ENCODE assay signal across 27 cellular contexts in the genomic region with DNA sequence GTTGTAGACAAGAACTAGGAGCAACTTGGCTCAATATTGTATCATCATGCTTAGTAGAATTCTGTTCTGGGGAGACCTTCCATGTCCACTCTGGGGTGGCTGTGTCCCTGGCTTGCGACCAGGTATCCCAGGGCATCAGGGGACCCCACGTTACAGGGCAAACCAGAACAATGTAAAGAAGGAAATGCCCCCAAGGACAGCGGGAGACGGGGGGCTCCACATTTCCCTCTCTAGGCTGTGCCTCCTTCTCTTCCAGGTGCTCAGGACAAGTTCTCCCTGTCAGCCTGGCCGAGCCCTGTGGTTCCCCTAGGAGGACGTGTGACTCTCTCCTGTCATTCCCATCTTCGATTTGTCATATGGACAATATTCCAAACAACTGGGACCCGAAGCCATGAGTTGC. TPM values are rescaled to one million over a fixed set of nuclear protein-coding genes. Genes with fewer than 3 reads are reported as not detected.
"Had no signal": no experiment of that assay in that cellular context is flagged by ENCODE, and none has a peak within 500 bp of the region (broad histone marks: within the 10 kb centered on the region; RNA-seq: fewer than 3 reads in every experiment).

No MANE protein-coding gene starts in this region.

- H3K4me1 Mint-ChIP-seq: brain, mesothelial cell of epicardium had no signal

- DNase-seq: activated CD4-positive, alpha-beta T cell treated with anti-CD3 and anti-CD28 coated beads for 1 hour; activated CD8-positive, alpha-beta memory T cell treated with anti-CD3 and anti-CD28 coated beads, Interleukin-2, amount 50 U/mL, for 48 hours; activated naive CD4-positive, alpha-beta T cell treated with anti-CD3 and anti-CD28 coated beads, Interleukin-2, amount 10 ng/mL, durations not matched to agents 7 days and 5 days; activated T-cell treated with anti-CD3 and anti-CD28 coated beads, Interleukin-2, amount 50 U/mL, for 4 hours; aorta; effector CD8-positive, alpha-beta T cell; foreskin melanocyte; glutamatergic neuron; kidney glomerular epithelial cell; left lung; naive thymus-derived CD8-positive, alpha-beta T cell; ovary; psoas muscle; stimulated activated CD4-positive, alpha-beta T cell treated with anti-CD3 and anti-CD28 coated beads, Interleukin-4, amount 100 ng/mL, for 24 hours; stimulated activated naive CD8-positive, alpha-beta T cell treated with anti-CD3 and anti-CD28 coated beads, Interleukin-15, Interleukin-2, amounts not matched to agents 100 U/mL and 50 U/mL, for 24 hours; T-cell; T-helper 9 cell; upper lobe of right lung had no signal

- H3K36me3 ChIP-seq: left lung, neutrophil, ovary, right atrium auricular region, upper lobe of right lung had no signal

- H3K4me2 ChIP-seq: hepatocyte had no signal

- H3K9me3 ChIP-seq: left lung, neutrophil, ovary, psoas muscle, right atrium auricular region, upper lobe of right lung had no signal

- H3K4me3 ChIP-seq: hepatocyte, left lung, ovary, psoas muscle, right atrium auricular region, upper lobe of right lung had no signal

- H3K9me3 Mint-ChIP-seq: activated naive CD4-positive, alpha-beta T cell treated with anti-CD3 and anti-CD28 coated beads, Interleukin-2, amount 10 ng/mL, durations not matched to agents 7 days and 5 days; activated T-cell treated with anti-CD3 and anti-CD28 coated beads, Interleukin-2, amount 50 U/mL, for 4 hours; dendritic cell treated with granulocyte-macrophage colony-stimulating factor and Interleukin-4, amounts not matched to agents 40 ng/mL and 50 ng/mL, for 4 days; T-cell had no signal

- ATAC-seq: activated T-cell treated with anti-CD3 and anti-CD28 coated beads, Interleukin-2, amount 50 U/mL, for 4 hours; left lung; naive thymus-derived CD8-positive, alpha-beta T cell; psoas muscle; stimulated activated naive CD8-positive, alpha-beta T cell treated with anti-CD3 and anti-CD28 coated beads, Interleukin-15, Interleukin-2, amounts not matched to agents 100 U/mL and 50 U/mL, for 24 hours; T-cell; upper lobe of right lung had no signal

- H3K27ac ChIP-seq: hepatocyte, left lung, neutrophil, ovary, psoas muscle, right atrium auricular region, upper lobe of right lung had no signal

- H3K27me3 ChIP-seq: hepatocyte, ovary, right atrium auricular region had no signal

- H3K4me3 Mint-ChIP-seq: activated T-cell treated with anti-CD3 and anti-CD28 coated beads, Interleukin-2, amount 50 U/mL, for 4 hours; brain; dendritic cell treated with granulocyte-macrophage colony-stimulating factor and Interleukin-4, amounts not matched to agents 40 ng/mL and 50 ng/mL, for 4 days; mesothelial cell of epicardium; T-cell had no signal

- H3K27ac Mint-ChIP-seq: brain; dendritic cell treated with granulocyte-macrophage colony-stimulating factor and Interleukin-4, amounts not matched to agents 40 ng/mL and 50 ng/mL, for 4 days; mesothelial cell of epicardium; T-cell had no signal

- H3K36me3 Mint-ChIP-seq: brain; naive thymus-derived CD8-positive, alpha-beta T cell; T-cell had no signal

- H3K4me1 ChIP-seq: left lung, psoas muscle, right atrium auricular region, upper lobe of right lung had no signal

RNA-seq across cellular contexts. Expression of gene LAIR2, which starts 30.8 kb away (rescaled TPM):
- total RNA-seq: cardiac septum; hepatocyte; lung microvascular endothelial cell; mesothelial cell of epicardium; naive thymus-derived CD8-positive, alpha-beta T cell; ovary; psoas muscle; right atrium auricular region; subcutaneous adipose tissue; upper lobe of right lung had no signal

RNA-seq across cellular contexts. Expression of gene LILRA2, which starts 40.1 kb away (rescaled TPM):
- total RNA-seq: activated T-cell treated with anti-CD3 and anti-CD28 coated beads, Interleukin-2, amount 50 U/mL, for 4 hours; hepatocyte; lung microvascular endothelial cell; mesothelial cell of epicardium had no signal

RNA-seq across cellular contexts. Expression of gene LILRA1, which starts 60.0 kb away (rescaled TPM):
- total RNA-seq: activated T-cell treated with anti-CD3 and anti-CD28 coated beads, Interleukin-2, amount 50 U/mL, for 4 hours; hepatocyte; lung microvascular endothelial cell; mesothelial cell of epicardium; naive thymus-derived CD8-positive, alpha-beta T cell had no signal
